In genomic region chr16:81071816-81072215, GRCh38 we compare ENCODE assay signal across 19 cellular contexts. TPM values are rescaled to one million over a fixed set of nuclear protein-coding genes. Genes with fewer than 3 reads are reported as not detected.
A peak's percentile ranks its signal among the peaks of the same experiment; 100 is the strongest.
DNase-seq lines count a peak whose midpoint lies in the region; ATAC-seq, FAIRE-seq and TF ChIP-seq lines count a peak whose summit lies in the region.
"Had no signal": no experiment of that assay in that cellular context is flagged by ENCODE, and none has a peak within 500 bp of the region (broad histone marks: within the 10 kb centered on the region; RNA-seq: fewer than 3 reads in every experiment).

No MANE protein-coding gene starts in this region.

- H3K9me3 ChIP-seq in astrocyte (ENCODE audit: insufficient read depth, low read depth, low read length) (no peaks in the 10 kb centered on the region), esophagus muscularis mucosa (no peaks in the 10 kb centered on the region)
- H3K9me3 ChIP-seq: ascending aorta, neutrophil had no signal

- H3K27ac ChIP-seq in astrocyte (ENCODE audit: low read depth, low read length): no peak overlapping the region
- no peak overlapping the region for H3K27ac ChIP-seq in esophagus muscularis mucosa (replicated peaks in 1 of 4)
- H3K27ac ChIP-seq: ascending aorta, neutrophil, WERI-Rb-1 had no signal

- H3K4me3 Mint-ChIP-seq in astrocyte (ENCODE audit: unreplicated experiment): no peak overlapping the region
- no peak overlapping the region for H3K4me3 Mint-ChIP-seq in stimulated activated naive B cell treated with anti-CD40 and anti-IgM and Interleukin-4, amounts not matched to agents 10 μg/mL and 1 μg/mL and 100 μg/mL, for 72 hours
- H3K4me3 Mint-ChIP-seq in activated naive CD8-positive, alpha-beta T cell treated with anti-CD3 and anti-CD28 coated beads, Interleukin-2, amount 50 U/mL, for 24 hours: no peak overlapping the region
- H3K4me3 Mint-ChIP-seq in nephron progenitor cell: no peak overlapping the region
- H3K4me3 Mint-ChIP-seq: GM23338, memory B cell had no signal

- H3K9me3 Mint-ChIP-seq in astrocyte (ENCODE audit: unreplicated experiment): no peaks in the 10 kb centered on the region
- no peaks in the 10 kb centered on the region for H3K9me3 Mint-ChIP-seq in stimulated activated naive B cell treated with anti-CD40 and anti-IgM and Interleukin-4, amounts not matched to agents 10 μg/mL and 1 μg/mL and 100 μg/mL, for 72 hours
- H3K9me3 Mint-ChIP-seq in activated naive CD8-positive, alpha-beta T cell treated with anti-CD3 and anti-CD28 coated beads, Interleukin-2, amount 50 U/mL, for 24 hours: no peaks in the 10 kb centered on the region
- H3K9me3 Mint-ChIP-seq in nephron progenitor cell: no peaks in the 10 kb centered on the region
- H3K9me3 Mint-ChIP-seq: GM23338, memory B cell had no signal

- intact Hi-C loops in esophagus muscularis mucosa (cut with DNase I): loop anchor here (10.0 kb wide), 1 partner anchor 67 kb away; the partner anchor contains the start of genes CENPN and CMC2

- 90% methylated on average over 4 of the region's 4 CpGs for WGBS in esophagus muscularis mucosa

- TF ChIP-seq CTCF in astrocyte (IDR thresholded peaks at IDR 0.05; ENCODE audit: insufficient read depth, low read depth, low read length) (no peak), kidney epithelial cell (IDR thresholded peaks at IDR 0.05; ENCODE audit: insufficient read depth, low read length, poor library complexity, severe bottlenecking) (no peak), esophagus muscularis mucosa (IDR thresholded peaks at IDR 0.05) (no peak), nephron progenitor cell (IDR thresholded peaks at IDR 0.05) (no peak)

- H4K20me1 ChIP-seq in astrocyte (ENCODE audit: insufficient read depth, low read length): no peaks in the 10 kb centered on the region

- H3K4me3 ChIP-seq in astrocyte (ENCODE audit: insufficient read depth, low read depth, low read length) (no peak overlapping the region), kidney epithelial cell (ENCODE audit: low read depth, low read length) (no peak overlapping the region), esophagus muscularis mucosa (no peak overlapping the region)
- H3K4me3 ChIP-seq: ascending aorta, GM23338 had no signal

- no peak overlapping the region for H3K9ac ChIP-seq in astrocyte (ENCODE audit: low read length)

- H3K36me3 Mint-ChIP-seq in astrocyte (ENCODE audit: low read depth, unreplicated experiment) (no peaks in the 10 kb centered on the region), nephron progenitor cell (ENCODE audit: low read depth) (peaks cover 34% of the 10 kb centered on the region)
- no peaks in the 10 kb centered on the region for H3K36me3 Mint-ChIP-seq in stimulated activated naive B cell treated with anti-CD40 and anti-IgM and Interleukin-4, amounts not matched to agents 10 μg/mL and 1 μg/mL and 100 μg/mL, for 72 hours
- H3K36me3 Mint-ChIP-seq in activated naive CD8-positive, alpha-beta T cell treated with anti-CD3 and anti-CD28 coated beads, Interleukin-2, amount 50 U/mL, for 24 hours (ENCODE audit: low read depth): no peaks in the 10 kb centered on the region
- H3K36me3 Mint-ChIP-seq: memory B cell had no signal

- no peak overlapping the region for H3K27ac Mint-ChIP-seq in astrocyte (ENCODE audit: unreplicated experiment)
- no peak overlapping the region for H3K27ac Mint-ChIP-seq in stimulated activated naive B cell treated with anti-CD40 and anti-IgM and Interleukin-4, amounts not matched to agents 10 μg/mL and 1 μg/mL and 100 μg/mL, for 72 hours
- H3K27ac Mint-ChIP-seq in activated naive CD8-positive, alpha-beta T cell treated with anti-CD3 and anti-CD28 coated beads, Interleukin-2, amount 50 U/mL, for 24 hours: no peak overlapping the region
- H3K27ac Mint-ChIP-seq in nephron progenitor cell: no peak overlapping the region
- H3K27ac Mint-ChIP-seq: GM23338, memory B cell had no signal

- no peak for TF ChIP-seq EP300 in esophagus muscularis mucosa (IDR thresholded peaks at IDR 0.05)

- H3K27me3 ChIP-seq in astrocyte (ENCODE audit: insufficient read depth, low read length): no peaks in the 10 kb centered on the region
- H3K27me3 ChIP-seq in kidney epithelial cell (ENCODE audit: control insufficient read depth, insufficient read depth, low read length): no peaks in the 10 kb centered on the region
- no peaks in the 10 kb centered on the region for H3K27me3 ChIP-seq in esophagus muscularis mucosa
- H3K27me3 ChIP-seq: ascending aorta, neutrophil had no signal

- no peaks in the 10 kb centered on the region for H3K27me3 Mint-ChIP-seq in astrocyte (ENCODE audit: low read depth, unreplicated experiment)
- H3K27me3 Mint-ChIP-seq in stimulated activated naive B cell treated with anti-CD40 and anti-IgM and Interleukin-4, amounts not matched to agents 10 μg/mL and 1 μg/mL and 100 μg/mL, for 72 hours: no peaks in the 10 kb centered on the region
- peaks cover 2% of the 10 kb centered on the region for H3K27me3 Mint-ChIP-seq in activated naive CD8-positive, alpha-beta T cell treated with anti-CD3 and anti-CD28 coated beads, Interleukin-2, amount 50 U/mL, for 24 hours
- peaks cover 3% of the 10 kb centered on the region for H3K27me3 Mint-ChIP-seq in nephron progenitor cell (ENCODE audit: low read depth, poor library complexity)
- H3K27me3 Mint-ChIP-seq: memory B cell had no signal

- H3K4me2 ChIP-seq in astrocyte (ENCODE audit: low read length): no peak overlapping the region
- H3K4me2 ChIP-seq: GM23338 had no signal

- ATAC-seq in stimulated activated naive B cell treated with anti-CD40 and anti-IgM and Interleukin-4, amounts not matched to agents 10 μg/mL and 1 μg/mL and 100 μg/mL, for 72 hours (replicated peaks): no peak
- no peak for ATAC-seq in activated naive CD8-positive, alpha-beta T cell treated with anti-CD3 and anti-CD28 coated beads, Interleukin-2, amount 50 U/mL, for 24 hours
- ATAC-seq: GM23338, SK-N-SH treated with all-trans-retinoic acid at 6 μM for 48 hours had no signal

- no peaks in the 10 kb centered on the region for H3K4me1 Mint-ChIP-seq in astrocyte (ENCODE audit: low read depth, unreplicated experiment)
- no peaks in the 10 kb centered on the region for H3K4me1 Mint-ChIP-seq in stimulated activated naive B cell treated with anti-CD40 and anti-IgM and Interleukin-4, amounts not matched to agents 10 μg/mL and 1 μg/mL and 100 μg/mL, for 72 hours
- no peaks in the 10 kb centered on the region for H3K4me1 Mint-ChIP-seq in activated naive CD8-positive, alpha-beta T cell treated with anti-CD3 and anti-CD28 coated beads, Interleukin-2, amount 50 U/mL, for 24 hours
- H3K4me1 Mint-ChIP-seq in nephron progenitor cell: peaks cover 5% of the 10 kb centered on the region
- H3K4me1 Mint-ChIP-seq: memory B cell had no signal

- peak overlapping the region; percentile 11 for H2AFZ ChIP-seq in astrocyte (ENCODE audit: low read depth, low read length)
- H2AFZ ChIP-seq: GM23338 had no signal

- H3K36me3 ChIP-seq in astrocyte (ENCODE audit: insufficient read depth, low read length) (no peaks in the 10 kb centered on the region), kidney epithelial cell (ENCODE audit: control insufficient read depth, insufficient read depth, low read length) (no peaks in the 10 kb centered on the region), esophagus muscularis mucosa (no peaks in the 10 kb centered on the region)
- H3K36me3 ChIP-seq: ascending aorta, neutrophil, WERI-Rb-1 had no signal

- H3K4me1 ChIP-seq in astrocyte (ENCODE audit: insufficient read depth, low read length): no peaks in the 10 kb centered on the region
- H3K4me1 ChIP-seq in esophagus muscularis mucosa: peaks cover 0 to 6% (median 5%) of the 10 kb centered on the region in 4 donors
- H3K4me1 ChIP-seq: ascending aorta had no signal

- DNase-seq in Daoy (ENCODE audit: low read depth) (peak; percentile 7), LHCN-M2 (ENCODE audit: low read depth) (peak; percentile 26), astrocyte (ENCODE audit: low read depth) (no peak), kidney epithelial cell (ENCODE audit: low read depth) (peak; percentile 23), esophagus muscularis mucosa (ENCODE audit: extremely low spot score) (no peak), nephron progenitor cell (no peak)
- no peak for DNase-seq in stimulated activated naive B cell treated with anti-CD40 and anti-IgM and Interleukin-4, amounts not matched to agents 10 μg/mL and 1 μg/mL and 100 μg/mL, for 72 hours
- DNase-seq in activated naive CD8-positive, alpha-beta T cell treated with anti-CD3 and anti-CD28 coated beads, Interleukin-2, amount 50 U/mL, for 24 hours: no peak
- DNase-seq: dermis blood vessel endothelial cell, DMS 273 treated with DMSO at 0.1 percent for 48 hours, KBM-7, NCI-H1436, NCI-H345, WERI-Rb-1 had no signal

- no peaks in the 10 kb centered on the region for H3K79me2 ChIP-seq in astrocyte (ENCODE audit: insufficient read depth, low read length)

- FAIRE-seq in astrocyte (lab: Jason Lieb, UNC): no peak

- TF ChIP-seq POLR2A in esophagus muscularis mucosa (IDR thresholded peaks at IDR 0.05; ENCODE audit: low read depth): no peak

RNA-seq across cellular contexts. Expression of gene C16orf46, which starts 5.2 kb away (rescaled TPM):
- total RNA-seq in Daoy (2014; rRNA removed; shearing (Covaris generic)): 0.09 and 0.29 TPM in 2 replicates
- total RNA-seq in LHCN-M2 (2014; rRNA removed): 0.58 and 0.63 TPM in 2 replicates
- polyA plus RNA-seq in LHCN-M2 (2012): 0.06 TPM
- 0.24 and 1.8 TPM in 2 replicates for total RNA-seq in astrocyte
- total RNA-seq in kidney epithelial cell: 2.1 and 3.1 TPM in 2 replicates
- 1 to 10 TPM in 2 of 4 donors, not detected in 2; 1.6 to 2.7 TPM for total RNA-seq in esophagus muscularis mucosa
- total RNA-seq: ascending aorta had no signal

RNA-seq across cellular contexts. Expression of gene GCSH, which starts 24.4 kb away (rescaled TPM):
- 32.1 and 38.2 TPM in 2 replicates for total RNA-seq in Daoy (2014; rRNA removed; shearing (Covaris generic))
- total RNA-seq in LHCN-M2 (2014; rRNA removed) (32.3 and 35.0 TPM in 2 replicates), astrocyte (32.9 and 41.1 TPM in 2 replicates), kidney epithelial cell (27.6 and 34.0 TPM in 2 replicates), esophagus muscularis mucosa (10 to 100 TPM; 12.6 to 20.8 (median 16.6) TPM)
- 16.9 TPM for polyA plus RNA-seq in LHCN-M2 (2012)

RNA-seq across cellular contexts. Expression of gene ATMIN, which starts 36.2 kb away (rescaled TPM):
- 23.9 and 25.6 TPM in 2 replicates for total RNA-seq in Daoy (2014; rRNA removed; shearing (Covaris generic))
- total RNA-seq in LHCN-M2 (2014; rRNA removed) (36.7 and 41.5 TPM in 2 replicates), astrocyte (32.6 and 40.0 TPM in 2 replicates), kidney epithelial cell (40.3 and 43.5 TPM in 2 replicates), esophagus muscularis mucosa (10 to 100 TPM; 26.6 to 34.0 (median 30.4) TPM)
- polyA plus RNA-seq in LHCN-M2 (2012): 11.9 TPM

Comparison
In these comparisons a context has a peak if more than half of its experiments do, and no peak if none do; other contexts are left out.
1. DNase-seq: peak in Daoy (single experiment), LHCN-M2 (single experiment) and kidney epithelial cell (single experiment); none in astrocyte (single experiment), stimulated activated naive B cell treated with anti-CD40 and anti-IgM and Interleukin-4, amounts not matched to agents 10 μg/mL and 1 μg/mL and 100 μg/mL, for 72 hours (single experiment), activated naive CD8-positive, alpha-beta T cell treated with anti-CD3 and anti-CD28 coated beads, Interleukin-2, amount 50 U/mL, for 24 hours (single experiment), esophagus muscularis mucosa (single experiment) and nephron progenitor cell (single experiment).